In genomic region chr2:98903064-98903355, GRCh38 we compare ENCODE assay signal across 31 cellular contexts. TPM values are rescaled to one million over a fixed set of nuclear protein-coding genes. Genes with fewer than 3 reads are reported as not detected.
A peak's percentile ranks its signal among the peaks of the same experiment; 100 is the strongest.
DNase-seq lines count a peak whose midpoint lies in the region; ATAC-seq, FAIRE-seq and TF ChIP-seq lines count a peak whose summit lies in the region.
"Had no signal": no experiment of that assay in that cellular context is flagged by ENCODE, and none has a peak within 500 bp of the region (broad histone marks: within the 10 kb centered on the region; RNA-seq: fewer than 3 reads in every experiment).

No MANE protein-coding gene starts in this region.

- CTCF ChIA-PET in mammary epithelial cell (lab: Charles Lee; ENCODE audit: low non-redundant PET) = no interaction called here

- peak; percentile 32 for FAIRE-seq in bronchial epithelial cell (lab: Jason Lieb, UNC)
- FAIRE-seq: G401.6, HTR-8/SVneo, K562 had no signal

- H3K27ac ChIP-seq in BLaER1 treated with 17β-estradiol and CSF1 and Interleukin-3, amounts not matched to agents 10 nM and 100 nM = no peak overlapping the region
- no peak overlapping the region for H3K27ac ChIP-seq in mammary epithelial cell (ENCODE audit: insufficient read depth, low read depth, low read length)
- H3K27ac ChIP-seq: SJCRH30 had no signal

- no peaks in the 10 kb centered on the region for H4K20me1 ChIP-seq in BLaER1 treated with 17β-estradiol and CSF1 and Interleukin-3, amounts not matched to agents 10 nM and 100 nM
- H4K20me1 ChIP-seq in mammary epithelial cell (ENCODE audit: insufficient read depth, low read length) = no peaks in the 10 kb centered on the region

- H3K4me2 ChIP-seq in BLaER1 treated with 17β-estradiol and CSF1 and Interleukin-3, amounts not matched to agents 10 nM and 100 nM = peak overlapping the region in 7 of 11 experiments; percentile 10 to 64 (median 26); a peak in 13 of 22 replicates
- H3K4me2 ChIP-seq in mammary epithelial cell (ENCODE audit: insufficient read depth, low read depth, low read length) = no peak overlapping the region

- H3K9ac ChIP-seq in BLaER1 treated with 17β-estradiol and CSF1 and Interleukin-3, amounts not matched to agents 10 nM and 100 nM = no peak overlapping the region; a peak in 1 of 22 replicates
- H3K9ac ChIP-seq in mammary epithelial cell (ENCODE audit: insufficient read depth, low read length) = no peak overlapping the region

- no peaks in the 10 kb centered on the region for H3K36me3 Mint-ChIP-seq in type B pancreatic cell
- H3K36me3 Mint-ChIP-seq: CD4-positive, alpha-beta memory T cell had no signal

- intact Hi-C loops in posterior vena cava (cut with DNase I) = no loop called here
- intact Hi-C loops in mammary epithelial cell (cut with micrococcal nuclease) = no loop called here

- no peak overlapping the region for H2AFZ ChIP-seq in mammary epithelial cell (ENCODE audit: low read depth, low read length)

- peaks cover 3% of the 10 kb centered on the region for H3K27me3 Mint-ChIP-seq in type B pancreatic cell

- H3K27ac Mint-ChIP-seq in type B pancreatic cell = no peak overlapping the region
- H3K27ac Mint-ChIP-seq: CD4-positive, alpha-beta memory T cell had no signal

- H3K9me3 Mint-ChIP-seq in type B pancreatic cell = no peaks in the 10 kb centered on the region
- H3K9me3 Mint-ChIP-seq: CD4-positive, alpha-beta memory T cell had no signal

- no peak for DNase-seq in bronchial epithelial cell (ENCODE audit: low read depth)
- peak; percentile 30 for DNase-seq in islet precursor cell
- peak; percentile 51 for DNase-seq in posterior vena cava (ENCODE audit: low spot score)
- no peak for DNase-seq in mammary epithelial cell
- DNase-seq in type B pancreatic cell (ENCODE audit: extremely low spot score, unreplicated experiment) = no peak
- DNase-seq: CD4-positive, alpha-beta memory T cell; COR-L47; DMS53; H7; Kasumi-1; MV-4-11; NCI-H1105; NCI-H1436 treated with DMSO at 0.1 percent for 48 hours; NCI-H187 treated with DMSO at 0.1 percent for 48 hours; NCI-H2107; NCI-H446; NCI-H524 treated with DMSO at 0.1 percent for 48 hours; NCI-H82; NK-92 treated with Interleukin-12 subunit alpha and Interleukin-12 subunit beta, amount 100 ng/mL, for 24 hours; PC-3; SJCRH30 had no signal

- in situ Hi-C loops in mammary epithelial cell (cut with MboI; ENCODE audit: low sequenced_read_pairs in 2 of 2) = no loop called here

- no peak for TF ChIP-seq CTCF in bronchial epithelial cell (IDR thresholded peaks at IDR 0.05; ENCODE audit: insufficient read depth, low read length, severe bottlenecking)
- no peak for TF ChIP-seq CTCF in mammary epithelial cell (conservative IDR thresholded peaks at IDR 0.05 in 1 of 2, IDR thresholded peaks at IDR 0.05 in 1 of 2; ENCODE audit: extremely low read depth in 1 of 2, insufficient read depth in 1 of 2, low read depth in 1 of 2, low read length in 2 of 2)
- no peak for TF ChIP-seq CTCF in type B pancreatic cell (conservative IDR thresholded peaks at IDR 0.05)

- H3K36me3 ChIP-seq in BLaER1 treated with 17β-estradiol and CSF1 and Interleukin-3, amounts not matched to agents 10 nM and 100 nM = no peaks in the 10 kb centered on the region
- H3K36me3 ChIP-seq in bronchial epithelial cell (ENCODE audit: control insufficient read depth, insufficient read depth, low read length) (no peaks in the 10 kb centered on the region), mammary epithelial cell (ENCODE audit: insufficient read depth, low read length) (no peaks in the 10 kb centered on the region)
- H3K36me3 ChIP-seq: SJCRH30 had no signal

- 94% methylated on average over 9 of the region's 9 CpGs for WGBS in mammary epithelial cell (ENCODE audit: low coverage, missing lambda C conversion rate)

- no peak for ATAC-seq in GM18520 (IDR thresholded peaks at IDR 0.05; ENCODE audit: unreplicated experiment)
- no peak for ATAC-seq in HG03469 (IDR thresholded peaks at IDR 0.05; ENCODE audit: unreplicated experiment)
- ATAC-seq: K562, PC-3, Right ventricle myocardium inferior, SK-N-SH treated with all-trans-retinoic acid at 6 μM for 48 hours had no signal

- no peak overlapping the region for H3K4me3 ChIP-seq in BLaER1 treated with 17β-estradiol and CSF1 and Interleukin-3, amounts not matched to agents 10 nM and 100 nM
- no peak overlapping the region for H3K4me3 ChIP-seq in bronchial epithelial cell (ENCODE audit: low read depth, low read length)
- no peak overlapping the region for H3K4me3 ChIP-seq in mammary epithelial cell (replicated peaks in 1 of 3; ENCODE audit: insufficient read depth in 1 of 3, low read depth in 2 of 3, low read length in 3 of 3)
- H3K4me3 ChIP-seq: K562, SJCRH30 had no signal

- no peaks in the 10 kb centered on the region for H3K79me2 ChIP-seq in mammary epithelial cell (ENCODE audit: insufficient read depth, low read length)

- dilution Hi-C loops in mammary epithelial cell (cut with HindIII; ENCODE audit: low sequenced_read_pairs) = no loop called here

- peaks cover 13% of the 10 kb centered on the region for H3K4me1 Mint-ChIP-seq in type B pancreatic cell (ENCODE audit: unreplicated experiment)

- no peaks in the 10 kb centered on the region for H3K27me3 ChIP-seq in BLaER1 treated with 17β-estradiol and CSF1 and Interleukin-3, amounts not matched to agents 10 nM and 100 nM
- H3K27me3 ChIP-seq in bronchial epithelial cell (ENCODE audit: control insufficient read depth, insufficient read depth, low read length) (no peaks in the 10 kb centered on the region), mammary epithelial cell (ENCODE audit: insufficient read depth, low read length) (no peaks in the 10 kb centered on the region)
- H3K27me3 ChIP-seq: SJCRH30 had no signal

- BruUV-seq in mammary epithelial cell (replicated peaks; lab: Mats Ljungman, UMichigan) = no TSS peak

- no peak overlapping the region for H3K4me3 Mint-ChIP-seq in type B pancreatic cell
- H3K4me3 Mint-ChIP-seq: CD4-positive, alpha-beta memory T cell had no signal

- H3K4me1 ChIP-seq in BLaER1 treated with 17β-estradiol and CSF1 and Interleukin-3, amounts not matched to agents 10 nM and 100 nM = peaks cover 3 to 33% (median 22%) of the 10 kb centered on the region in 10 experiments
- peaks cover 4% of the 10 kb centered on the region for H3K4me1 ChIP-seq in mammary epithelial cell (ENCODE audit: insufficient read depth, low read length)
- H3K4me1 ChIP-seq: SJCRH30 had no signal

- H3K9me3 ChIP-seq in BLaER1 treated with 17β-estradiol and CSF1 and Interleukin-3, amounts not matched to agents 10 nM and 100 nM (replicated peaks in 1 of 11) = no peaks in the 10 kb centered on the region
- no peaks in the 10 kb centered on the region for H3K9me3 ChIP-seq in mammary epithelial cell (replicated peaks; ENCODE audit: insufficient read depth, low read length)
- H3K9me3 ChIP-seq: SJCRH30 had no signal

RNA-seq across cellular contexts. Expression of gene CRACDL, which starts 33.0 kb away (rescaled TPM):
- total RNA-seq in bronchial epithelial cell (0.26 and 1.4 TPM in 2 replicates), posterior vena cava (1 to 10 TPM; 3.5 to 6.8 TPM), mammary epithelial cell (1 to 10 TPM; 4.5 to 8.5 TPM), type B pancreatic cell (ENCODE audit: low replicate concordance) (6.2 and 9.6 TPM in 2 replicates)
- polyA plus RNA-seq in mammary epithelial cell = 4.7 TPM
- polyA minus RNA-seq in mammary epithelial cell = 27.0 TPM
- total RNA-seq: K562, M059J, PC-3, SJCRH30 had no signal
- polyA plus RNA-seq: BJ, K562 had no signal

Comparison
In these comparisons a context has a peak if more than half of its experiments do, and no peak if none do; other contexts are left out.
1. DNase-seq: peak in islet precursor cell (single experiment) and posterior vena cava (single experiment); none in bronchial epithelial cell (single experiment), mammary epithelial cell (single experiment) and type B pancreatic cell (single experiment).